ENCODE assay signal across 8 cellular contexts in the genomic region with DNA sequence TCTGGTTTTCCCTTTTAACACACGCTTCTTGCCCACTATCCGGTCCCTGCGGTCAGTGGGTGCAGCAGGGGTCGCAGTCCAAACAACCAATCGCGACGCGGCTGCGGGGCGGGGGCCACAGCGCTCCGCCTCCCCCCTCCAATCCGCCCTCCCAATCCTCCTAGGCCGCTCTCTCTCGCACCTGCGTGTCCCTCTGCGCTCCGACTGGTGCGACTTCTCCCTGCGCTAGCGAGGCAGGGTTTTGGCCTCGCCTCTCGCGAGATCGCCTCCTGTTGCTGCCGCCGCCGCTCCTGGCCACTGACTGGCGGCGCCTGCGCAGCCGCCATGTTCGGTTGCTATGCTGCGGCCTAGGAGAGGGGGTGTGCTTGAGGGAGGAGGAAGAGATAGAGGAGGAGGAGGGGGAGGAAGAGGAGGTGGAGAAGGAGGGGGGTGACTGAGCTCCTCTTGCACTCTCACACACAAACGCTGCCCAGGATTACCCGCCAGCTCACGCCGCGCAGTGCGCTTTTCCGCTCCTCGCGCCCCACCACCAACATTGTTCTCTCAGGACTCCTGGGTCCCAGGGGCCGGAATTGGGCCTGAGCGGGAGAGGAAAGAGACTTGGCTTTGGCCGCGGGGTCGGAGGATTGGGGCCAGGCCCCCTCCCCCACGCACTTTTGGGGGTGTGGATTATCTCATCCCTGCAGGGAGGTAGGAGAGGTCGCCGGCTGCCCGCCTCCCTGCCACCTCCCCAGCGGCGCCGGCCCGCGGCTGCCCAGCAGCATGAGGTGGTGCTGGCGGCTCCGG. TPM values are rescaled to one million over a fixed set of nuclear protein-coding genes. Genes with fewer than 3 reads are reported as not detected.
DNase-seq lines count a peak whose midpoint lies in the region; ATAC-seq and TF ChIP-seq lines count a peak whose summit lies in the region.

A gene with protein sequence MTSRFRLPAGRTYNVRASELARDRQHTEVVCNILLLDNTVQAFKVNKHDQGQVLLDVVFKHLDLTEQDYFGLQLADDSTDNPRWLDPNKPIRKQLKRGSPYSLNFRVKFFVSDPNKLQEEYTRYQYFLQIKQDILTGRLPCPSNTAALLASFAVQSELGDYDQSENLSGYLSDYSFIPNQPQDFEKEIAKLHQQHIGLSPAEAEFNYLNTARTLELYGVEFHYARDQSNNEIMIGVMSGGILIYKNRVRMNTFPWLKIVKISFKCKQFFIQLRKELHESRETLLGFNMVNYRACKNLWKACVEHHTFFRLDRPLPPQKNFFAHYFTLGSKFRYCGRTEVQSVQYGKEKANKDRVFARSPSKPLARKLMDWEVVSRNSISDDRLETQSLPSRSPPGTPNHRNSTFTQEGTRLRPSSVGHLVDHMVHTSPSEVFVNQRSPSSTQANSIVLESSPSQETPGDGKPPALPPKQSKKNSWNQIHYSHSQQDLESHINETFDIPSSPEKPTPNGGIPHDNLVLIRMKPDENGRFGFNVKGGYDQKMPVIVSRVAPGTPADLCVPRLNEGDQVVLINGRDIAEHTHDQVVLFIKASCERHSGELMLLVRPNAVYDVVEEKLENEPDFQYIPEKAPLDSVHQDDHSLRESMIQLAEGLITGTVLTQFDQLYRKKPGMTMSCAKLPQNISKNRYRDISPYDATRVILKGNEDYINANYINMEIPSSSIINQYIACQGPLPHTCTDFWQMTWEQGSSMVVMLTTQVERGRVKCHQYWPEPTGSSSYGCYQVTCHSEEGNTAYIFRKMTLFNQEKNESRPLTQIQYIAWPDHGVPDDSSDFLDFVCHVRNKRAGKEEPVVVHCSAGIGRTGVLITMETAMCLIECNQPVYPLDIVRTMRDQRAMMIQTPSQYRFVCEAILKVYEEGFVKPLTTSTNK (plus strand): TSS at position 472 of the 786 bp plus-strand sequence. CDS start 49,932 bp downstream, outside the sequence.

- H3K27me3 Mint-ChIP-seq in activated T-cell treated with anti-CD3 and anti-CD28 coated beads, Interleukin-2, amount 50 U/mL, for 4 hours (ENCODE audit: low read depth), result no peaks in the 10 kb centered on the region

- intact Hi-C loops in Panc1 (cut with micrococcal nuclease; ENCODE audit: unreplicated experiment), result loop anchor here (5.0 to 10.0 kb wide), 2 partner anchors 63 to 155 kb away; no protein-coding TSS in a partner anchor

- no peaks in the 10 kb centered on the region for H3K9me3 Mint-ChIP-seq in activated T-cell treated with anti-CD3 and anti-CD28 coated beads, Interleukin-2, amount 50 U/mL, for 4 hours

- BruUV-seq in Panc1 (replicated peaks; lab: Mats Ljungman, UMichigan), result no TSS peak

- in situ Hi-C loops in Panc1 (cut with HindIII; ENCODE audit: low pct_unique_long_range_greater_than_20kb, low sequenced_read_pairs), result no loop called here

- H3K4me1 ChIP-seq in Panc1 (ENCODE audit: control insufficient read depth, insufficient read depth, low read length) (peaks cover 22% of the 10 kb centered on the region), mucosa of rectum (ENCODE audit: control insufficient read depth in 2 of 2, insufficient read depth in 2 of 2, low read length in 2 of 2) (peaks cover 13% of the 10 kb centered on the region in 2 donors)

- no peaks in the 10 kb centered on the region for H3K36me3 Mint-ChIP-seq in activated T-cell treated with anti-CD3 and anti-CD28 coated beads, Interleukin-2, amount 50 U/mL, for 4 hours (ENCODE audit: insufficient read depth)

- DNase-seq in DMS53 (lab: John Stamatoyannopoulos, UW) (peak; percentile 100), KG1 (lab: John Stamatoyannopoulos, UW) (peak; percentile 96), Panc1 (ENCODE audit: low read depth, low spot score) (peak; percentile 76), erythroblast (lab: John Stamatoyannopoulos, UW) (peak; percentile 98 to 99)
- DNase-seq in activated T-cell treated with anti-CD3 and anti-CD28 coated beads, Interleukin-2, amount 50 U/mL, for 4 hours, result peak; percentile 94
- peak; percentile 94 for DNase-seq in stimulated activated CD8-positive, alpha-beta memory T cell treated with anti-CD3 and anti-CD28 coated beads, Interleukin-4, amount 100 ng/mL, for 48 hours

- ATAC-seq in GM21723 (IDR thresholded peaks at IDR 0.05; ENCODE audit: unreplicated experiment) (peak; percentile 93), Panc1 (peak; percentile 97)
- ATAC-seq in activated T-cell treated with anti-CD3 and anti-CD28 coated beads, Interleukin-2, amount 50 U/mL, for 4 hours, result peak; percentile 94 to 96

- H3K9ac ChIP-seq in mucosa of rectum (ENCODE audit: low read depth in 1 of 2, low read length in 2 of 2), result peak within 1 kb of the TSS; percentile 89 to 91

- H3K27me3 ChIP-seq in Panc1 (ENCODE audit: control insufficient read depth, insufficient read depth, low read length) (no peaks in the 10 kb centered on the region), mucosa of rectum (ENCODE audit: control insufficient read depth in 2 of 2, insufficient read depth in 2 of 2, low read length in 2 of 2) (no peaks in the 10 kb centered on the region)

- H3K4me1 Mint-ChIP-seq in activated T-cell treated with anti-CD3 and anti-CD28 coated beads, Interleukin-2, amount 50 U/mL, for 4 hours (ENCODE audit: low read depth), result peaks cover 46% of the 10 kb centered on the region

- peaks cover 3% of the 10 kb centered on the region; the same call in 1 of the 2 replicates for H3K36me3 ChIP-seq in Panc1 (ENCODE audit: control insufficient read depth, insufficient read depth, low read length)
- no peaks in the 10 kb centered on the region for H3K36me3 ChIP-seq in mucosa of rectum (ENCODE audit: control insufficient read depth in 2 of 2, insufficient read depth in 2 of 2, low read length in 2 of 2)

- TF ChIP-seq POLR2A in erythroblast (IDR thresholded peaks at IDR 0.05; ENCODE audit: low read length), result peak; percentile 97

- POLR2A ChIA-PET in Panc1 (lab: Charles Lee), result interaction anchor here (0.6 kb wide), 1 partner anchor 110 kb away, joined by 5 read pairs; no protein-coding TSS in a partner anchor

- peak within 1 kb of the TSS; percentile 96 for H3K27ac ChIP-seq in Panc1 (ENCODE audit: low read length)
- peak within 1 kb of the TSS; percentile 95 for H3K27ac ChIP-seq in mucosa of rectum (ENCODE audit: low read depth in 2 of 2, low read length in 2 of 2)

- H3K4me3 ChIP-seq in Panc1 (ENCODE audit: low read depth in 2 of 2, low read length in 2 of 2) (peak within 1 kb of the TSS; percentile 72 to 92), mucosa of rectum (ENCODE audit: low read length in 2 of 2) (peak within 1 kb of the TSS; percentile 92 to 97)

- H3K4me3 Mint-ChIP-seq in activated T-cell treated with anti-CD3 and anti-CD28 coated beads, Interleukin-2, amount 50 U/mL, for 4 hours, result peak within 1 kb of the TSS; percentile 90

- CTCF ChIA-PET in Panc1 (lab: Charles Lee), result interaction anchor here (0.5 to 1.0 kb wide), 2 partner anchors 64 to 529 kb away, joined by 3 to 4 read pairs; no protein-coding TSS in a partner anchor

- no peak for TF ChIP-seq CTCF in Panc1 (IDR thresholded peaks at IDR 0.05)

- H3K9me3 ChIP-seq in Panc1 (ENCODE audit: control insufficient read depth, insufficient read depth, low read depth, low read length) (no peaks in the 10 kb centered on the region), mucosa of rectum (ENCODE audit: control insufficient read depth in 2 of 2, low read length in 2 of 2) (no peaks in the 10 kb centered on the region)

RNA-seq across cellular contexts. Expression of the gene that starts here (rescaled TPM):
- total RNA-seq in Panc1 (2021; ENCODE audit: unreplicated experiment), result 45.9 TPM
- 11.8 TPM for polyA plus RNA-seq in Panc1 (2012; ENCODE audit: insufficient read length)
- total RNA-seq in activated T-cell treated with anti-CD3 and anti-CD28 coated beads, Interleukin-2, amount 50 U/mL, for 4 hours, result 10 to 100 TPM; 19.3 to 20.4 (median 19.3) TPM

Comparison
In these comparisons a context has a peak if more than half of its experiments do, and no peak if none do; other contexts are left out.
1. Peak in every context shown above with its lines: DNase-seq, ATAC-seq, H3K4me3 ChIP-seq and H3K27ac ChIP-seq.